14 cellular contexts compared by ENCODE assay signal in the genomic region with DNA sequence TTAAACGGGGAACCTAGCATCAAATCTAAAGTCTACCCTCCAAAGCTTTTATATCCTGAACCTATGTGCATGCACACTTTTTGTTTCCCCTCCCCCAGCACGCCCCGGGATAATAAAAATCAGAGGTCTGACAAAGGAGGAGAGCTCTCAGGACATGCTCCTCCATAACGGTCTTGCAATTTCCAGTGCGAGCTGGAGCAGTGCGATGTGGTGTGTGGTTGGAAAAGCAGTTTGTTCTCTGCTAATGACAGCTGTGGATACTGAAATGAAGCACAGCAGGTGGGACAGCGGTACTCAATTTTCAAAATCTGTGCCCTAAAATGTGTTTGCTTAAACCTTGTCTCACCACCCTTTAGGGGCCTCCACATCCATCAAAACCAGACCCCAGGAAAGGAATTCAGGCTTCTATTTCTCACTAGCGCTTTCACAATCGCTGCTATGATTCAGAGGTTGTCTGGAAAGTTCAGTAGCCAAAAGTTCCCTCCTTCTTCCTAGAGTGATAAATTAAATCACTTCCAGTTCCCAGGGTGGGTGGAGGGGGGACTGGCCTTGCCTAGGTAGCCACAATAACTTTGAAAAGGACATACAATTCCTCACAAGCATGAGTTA.
DNase-seq lines count a peak whose midpoint lies in the region; ATAC-seq, FAIRE-seq and TF ChIP-seq lines count a peak whose summit lies in the region.
"Had no signal": no experiment of that assay in that cellular context is flagged by ENCODE, and none has a peak within 500 bp of the region (broad histone marks: within the 10 kb centered on the region; RNA-seq: fewer than 3 reads in every experiment).

No MANE protein-coding gene starts in this region.

- no peak overlapping the region for H3K4me3 ChIP-seq in BE2C (ENCODE audit: low read depth, low read length)
- H3K4me3 ChIP-seq in choroid plexus epithelial cell (ENCODE audit: low read depth, low read length) = no peak overlapping the region
- H3K4me3 ChIP-seq in HAP-1 = no peak overlapping the region
- H3K4me3 ChIP-seq: coronary artery had no signal

- DNase-seq in BE2C (peak; percentile 35), NCI-H2171 treated with DMSO at 0.1 percent for 48 hours (lab: John Stamatoyannopoulos, UW) (peak; percentile 71), choroid plexus epithelial cell (ENCODE audit: low read depth) (peak; percentile 90), myocyte (ENCODE audit: low read depth) (peak; percentile 17), NCI-H146 treated with DMSO at 0.1 percent for 48 hours (lab: John Stamatoyannopoulos, UW; ENCODE audit: unreplicated experiment) (no peak), HAP-1 (ENCODE audit: low spot score in 2 of 2) (no peak), GM12891 (ENCODE audit: insufficient read length, low spot score) (no peak)
- DNase-seq: activated CD4-positive, alpha-beta T cell treated with anti-CD3 and anti-CD28 coated beads for 48 hours; activated effector memory CD4-positive, alpha-beta T cell treated with anti-CD3 and anti-CD28 coated beads, Interleukin-2, amount 50 U/mL, for 16 hours; DMS79 treated with DMSO at 0.1 percent for 48 hours; NCI-H2029 had no signal

- H3K9me3 ChIP-seq in BE2C (no peaks in the 10 kb centered on the region), HAP-1 (no peaks in the 10 kb centered on the region)

- no peak for TF ChIP-seq CTCF in BE2C (IDR thresholded peaks at IDR 0.05; ENCODE audit: low read depth, low read length)
- TF ChIP-seq CTCF in choroid plexus epithelial cell (conservative IDR thresholded peaks at IDR 0.05; ENCODE audit: low read depth, low read length) = no peak

- in situ Hi-C loops in HAP-1 (cut with MboI; ENCODE audit: low sequenced_read_pairs) = no loop called here

- peaks cover 12% of the 10 kb centered on the region for H3K27me3 ChIP-seq in BE2C
- peaks cover 11% of the 10 kb centered on the region for H3K27me3 ChIP-seq in HAP-1 (ENCODE audit: low read depth)

- FAIRE-seq in GM12891 (lab: Jason Lieb, UNC) = no peak
- FAIRE-seq: frontal cortex had no signal

- no peak for ATAC-seq in GM21526 (IDR thresholded peaks at IDR 0.05; ENCODE audit: low FRiP score, unreplicated experiment)

- H3K4me1 ChIP-seq in BE2C (peaks cover 34% of the 10 kb centered on the region), HAP-1 (no peaks in the 10 kb centered on the region)

- H3K36me3 ChIP-seq in BE2C (no peaks in the 10 kb centered on the region), HAP-1 (replicated peaks) (no peaks in the 10 kb centered on the region)

- no peak for TF ChIP-seq POLR2A in GM12891 (IDR thresholded peaks at IDR 0.05; ENCODE audit: low read depth, low read length)

TF ChIP-seq in GM12891, 5 proteins besides CTCF, POLR2A, EP300 and RAD21:
- TF ChIP-seq SPI1 (IDR thresholded peaks at IDR 0.05; ENCODE audit: low read depth, low read length) = no peak
- no peak for TF ChIP-seq PAX5 (IDR thresholded peaks at IDR 0.05; ENCODE audit: insufficient read depth, low read length, severe bottlenecking)
- TF ChIP-seq TAF1 (IDR thresholded peaks at IDR 0.05; ENCODE audit: low read depth, low read length) = no peak
- TF ChIP-seq POU2F2 (IDR thresholded peaks at IDR 0.05; ENCODE audit: low read depth, low read length) = no peak
- no peak for TF ChIP-seq POLR2AphosphoS5 (IDR thresholded peaks at IDR 0.05; ENCODE audit: low read depth, low read length)

Comparison
In these comparisons a context has a peak if more than half of its experiments do, and no peak if none do; other contexts are left out.
1. DNase-seq: peak in BE2C (single experiment), NCI-H2171 treated with DMSO at 0.1 percent for 48 hours (single experiment), choroid plexus epithelial cell (single experiment) and myocyte (single experiment); none in NCI-H146 treated with DMSO at 0.1 percent for 48 hours (single experiment), HAP-1 (0 of 2) and GM12891 (single experiment).